ENCODE assay signal across 8 cellular contexts in genomic region chr1:220086261-220086686, GRCh38. TPM values are rescaled to one million over a fixed set of nuclear protein-coding genes. Genes with fewer than 3 reads are reported as not detected.
A peak's percentile ranks its signal among the peaks of the same experiment; 100 is the strongest.
DNase-seq lines count a peak whose midpoint lies in the region; ATAC-seq, FAIRE-seq and TF ChIP-seq lines count a peak whose summit lies in the region.
"Not testable (repeated sequence)": the region's sequence is repeated elsewhere in the genome, so short reads cannot be mapped to it uniquely, and the experiment has no call there.

No MANE protein-coding gene starts in this region.

- in situ Hi-C loops in GM12878 (cut with MboI) = not testable (repeated sequence)

- SMC1A ChIA-PET in GM12878 (lab: Charles Lee; ENCODE audit: uncharacterized antibody, unreplicated experiment) = interaction anchor here (0.6 to 1.7 kb wide), 5 partner anchors 17 to 1459 kb away, joined by 3 to 5 read pairs (median 4); no protein-coding TSS in a partner anchor

- TF ChIP-seq CTCF in D721Med (IDR thresholded peaks at IDR 0.05; ENCODE audit: insufficient read depth, missing control alignments) (peak; percentile 13), GM12878 (IDR thresholded peaks at IDR 0.05 in 2 of 3, conservative IDR thresholded peaks at IDR 0.05 in 1 of 3; ENCODE audit: control insufficient read depth in 2 of 3, extremely low read depth in 1 of 3, insufficient read depth in 1 of 3, low read depth in 3 of 3, low read length in 3 of 3) (peak; percentile 49 to 66 (median 56)), neural progenitor cell (IDR thresholded peaks at IDR 0.05) (peak; percentile 50)

- not testable (repeated sequence) for H3K36me3 Mint-ChIP-seq in neural progenitor cell

- H3F3A ChIP-seq in neural progenitor cell (ENCODE audit: low read depth) = not testable (repeated sequence)

- not testable (repeated sequence) for H3K4me1 Mint-ChIP-seq in neural progenitor cell

- peak; percentile 41; the same call in 1 of the 2 replicates for TF ChIP-seq RAD21 in GM12878 (IDR thresholded peaks at IDR 0.05; ENCODE audit: insufficient read depth, low read depth, low read length)

- not testable (repeated sequence) for H3K4me1 ChIP-seq in GM12878 (ENCODE audit: control insufficient read depth, insufficient read depth, low read length); neural progenitor cell

- H3K9me3 ChIP-seq in GM12878 (replicated peaks; ENCODE audit: control insufficient read depth, insufficient read depth, low read length); neural progenitor cell (ENCODE audit: low read depth): not testable (repeated sequence)

- H3K4me2 ChIP-seq in GM12878 (ENCODE audit: control insufficient read depth, insufficient read depth) = peak overlapping the region; percentile 65
- not testable (repeated sequence) for H3K4me2 ChIP-seq in neural progenitor cell

- not testable (repeated sequence) for BruUV-seq in GM12878 (replicated peaks; lab: Mats Ljungman, UMichigan)

- peak overlapping the region; percentile 61 for H2AFZ ChIP-seq in GM12878 (ENCODE audit: control insufficient read depth, low read depth, low read length)
- H2AFZ ChIP-seq in neural progenitor cell (replicated peaks) = not testable (repeated sequence)

- H3K4me3 Mint-ChIP-seq in neural progenitor cell = not testable (repeated sequence)

- peak overlapping the region; percentile 64 for H3K27ac ChIP-seq in GM12878 (ENCODE audit: control insufficient read depth, insufficient read depth)
- H3K27ac ChIP-seq in neural progenitor cell = not testable (repeated sequence)

- not testable (repeated sequence) for H4K20me1 ChIP-seq in GM12878 (ENCODE audit: control insufficient read depth, insufficient read depth); neural progenitor cell (ENCODE audit: low read depth)

- H3K36me3 ChIP-seq in GM12878 (ENCODE audit: control insufficient read depth in 2 of 2, insufficient read depth in 2 of 2, low read length in 1 of 2); neural progenitor cell: not testable (repeated sequence)

- not testable (repeated sequence) for DNase-seq in D721Med (ENCODE audit: insufficient read length, low spot score)
- peak; percentile 91 for DNase-seq in NAMALWA (ENCODE audit: low spot score)
- peak; percentile 43 for DNase-seq in GM12878 (ENCODE audit: low read depth, low spot score)
- DNase-seq in neural progenitor cell (ENCODE audit: low spot score) = peak; percentile 27

- peak overlapping the region; percentile 46; the same call in 1 of the 2 replicates for H3K4me3 ChIP-seq in GM12878
- not testable (repeated sequence) for H3K4me3 ChIP-seq in neural progenitor cell

- intact Hi-C loops in GM12878 (cut with micrococcal nuclease; ENCODE audit: unreplicated experiment) = loop anchor here (1.0 to 10.0 kb wide), 2 partner anchors 40 to 91 kb away; partner anchors contain the start of gene EPRS1

- H3K79me2 ChIP-seq in GM12878 (ENCODE audit: control insufficient read depth, insufficient read depth, low read length) = peaks cover 25% of the 10 kb centered on the region
- H3K79me2 ChIP-seq in neural progenitor cell (ENCODE audit: low read depth) = peaks cover 21% of the 10 kb centered on the region

- POLR2A ChIA-PET in GM12878 (lab: Charles Lee) = not testable (repeated sequence)

- H3K9me3 Mint-ChIP-seq in neural progenitor cell = not testable (repeated sequence)

- not testable (repeated sequence) for FAIRE-seq in D721Med (lab: Jason Lieb, UNC)
- FAIRE-seq in GM12878 (lab: Jason Lieb, UNC) = peak; percentile 44

- CTCF ChIA-PET in GM12878 (lab: Yijun Ruan, JAX) = interaction anchor here (0.7 to 4.7 kb wide), 10 partner anchors 13 to 96 kb away, joined by 3 to 24 read pairs (median 4); no protein-coding TSS in a partner anchor

- 1% methylated on average over 15 of the region's 15 CpGs for WGBS in GM12878 (ENCODE audit: insufficient coverage, insufficient replicate concordance, low lambda C conversion rate, missing lambda C conversion rate)

- peak overlapping the region; percentile 4; the same call in 1 of the 2 replicates for H3K9ac ChIP-seq in GM12878 (ENCODE audit: control insufficient read depth, insufficient read depth, low read length)
- not testable (repeated sequence) for H3K9ac ChIP-seq in neural progenitor cell

- TF ChIP-seq POLR2A in GM12878 (IDR thresholded peaks at IDR 0.05; ENCODE audit: low read depth, low read length) = not testable (repeated sequence)

- TF ChIP-seq EP300 in GM12878 (IDR thresholded peaks at IDR 0.05; ENCODE audit: borderline replicate concordance in 1 of 2, control insufficient read depth in 1 of 2, low read depth in 2 of 2, low read length in 2 of 2) = not testable (repeated sequence)

- RAD21 ChIA-PET in GM12878 (lab: Charles Lee; ENCODE audit: unreplicated experiment) = interaction anchor here (1.4 kb wide), 1 partner anchor 42 kb away, joined by 3 read pairs; no protein-coding TSS in a partner anchor

- H3K27ac Mint-ChIP-seq in neural progenitor cell = not testable (repeated sequence)

- ATAC-seq in GM18858 (IDR thresholded peaks at IDR 0.05; ENCODE audit: unreplicated experiment) (peak; percentile 42), GM21360 (IDR thresholded peaks at IDR 0.05; ENCODE audit: unreplicated experiment) (peak; percentile 50), HG02610 (IDR thresholded peaks at IDR 0.05; ENCODE audit: unreplicated experiment) (peak; percentile 67), HG03159 (IDR thresholded peaks at IDR 0.05; ENCODE audit: unreplicated experiment) (peak; percentile 48), GM12878 (peak; percentile 76)

- not testable (repeated sequence) for H3K27me3 Mint-ChIP-seq in neural progenitor cell (ENCODE audit: insufficient read depth, low read depth)

- not testable (repeated sequence) for H3K27me3 ChIP-seq in GM12878 (replicated peaks in 1 of 2; ENCODE audit: control insufficient read depth in 2 of 2, insufficient read depth in 2 of 2, low read length in 1 of 2); neural progenitor cell

TF ChIP-seq in GM12878, 131 proteins besides CTCF, POLR2A, EP300 and RAD21 (continues in another document):
- TF ChIP-seq NR2F1 (conservative IDR thresholded peaks at IDR 0.05) = 0 out of 2 replicates have a peak, but pooled peaks have one; percentile 29

RNA-seq across cellular contexts. Expression of gene BPNT1, which starts 3.3 kb away (rescaled TPM):
- total RNA-seq in GM12878 (2013; cell fraction: nucleolus; rRNA removed) = 40.5 and 46.5 TPM in 2 replicates
- 35.5 and 42.4 TPM in 2 replicates for total RNA-seq in GM12878 (2014; rRNA removed)
- 43.1 and 43.5 TPM in 2 replicates for total RNA-seq in GM12878 (2014; rRNA removed; fragmentation: Illumina TruSeq; extraction: Trizol)
- total RNA-seq in GM12878 (2021) = 40.6 and 41.7 TPM in 2 replicates
- polyA plus RNA-seq in GM12878 (2011; ENCODE audit: low read depth) = 32.7 TPM
- polyA plus RNA-seq in GM12878 (2011; rRNA removed) = 59.2 and 68.8 TPM in 2 replicates
- 48.3 and 54.8 TPM in 2 replicates for polyA plus RNA-seq in GM12878 (2011; cell fraction: cytosol; rRNA removed)
- 33.0 and 52.0 TPM in 2 replicates for polyA plus RNA-seq in GM12878 (2011; cell fraction: nucleus; rRNA removed)
- 32.0 and 34.3 TPM in 2 replicates for polyA plus RNA-seq in GM12878 (2012)
- polyA plus RNA-seq in GM12878 (2014; fragmentation: Illumina TruSeq; extraction: Trizol) = 62.1 and 82.8 TPM in 2 replicates
- polyA plus RNA-seq in GM12878 (2014; fragmentation: Nextera tagmentation; extraction: Ambion mirVana) = 10 to 100 TPM; 55.9 to 78.4 TPM
- 38.9 and 47.8 TPM in 2 replicates for polyA plus RNA-seq in GM12878 (2014; rRNA removed)
- polyA plus RNA-seq in GM12878 (2016; fragmentation: Nextera tagmentation; extraction: Ambion mirVana) = 10 to 100 TPM; 36.1 to 37.4 TPM
- 137 and 147 TPM in 2 replicates for polyA minus RNA-seq in GM12878 (2011; rRNA and poly(A)+ RNA removed)
- 14.0 and 17.2 TPM in 2 replicates for polyA minus RNA-seq in GM12878 (2011; cell fraction: cytosol; rRNA and poly(A)+ RNA removed)
- 15.4 and 15.8 TPM in 2 replicates for polyA minus RNA-seq in GM12878 (2011; cell fraction: nucleus; rRNA and poly(A)+ RNA removed)
- total RNA-seq in neural progenitor cell (ENCODE audit: low replicate concordance) = 18.0 and 33.1 TPM in 2 replicates

RNA-seq across cellular contexts. Expression of gene IARS2, which starts 7.7 kb away (rescaled TPM):
- total RNA-seq in GM12878 (2013; cell fraction: nucleolus; rRNA removed) = 42.5 and 44.8 TPM in 2 replicates
- 95.7 and 100 TPM in 2 replicates for total RNA-seq in GM12878 (2014; rRNA removed)
- 82.1 and 87.8 TPM in 2 replicates for total RNA-seq in GM12878 (2014; rRNA removed; fragmentation: Illumina TruSeq; extraction: Trizol)
- total RNA-seq in GM12878 (2021) = 66.9 and 67.2 TPM in 2 replicates
- polyA plus RNA-seq in GM12878 (2011; ENCODE audit: low read depth) = 35.4 TPM
- polyA plus RNA-seq in GM12878 (2011; rRNA removed) = 38.5 and 44.4 TPM in 2 replicates
- polyA plus RNA-seq in GM12878 (2011; cell fraction: cytosol; rRNA removed) = 14.8 and 20.3 TPM in 2 replicates
- 80.1 and 93.3 TPM in 2 replicates for polyA plus RNA-seq in GM12878 (2011; cell fraction: nucleus; rRNA removed)
- 37.0 and 51.3 TPM in 2 replicates for polyA plus RNA-seq in GM12878 (2012)
- 66.3 and 78.6 TPM in 2 replicates for polyA plus RNA-seq in GM12878 (2014; fragmentation: Illumina TruSeq; extraction: Trizol)
- polyA plus RNA-seq in GM12878 (2014; fragmentation: Nextera tagmentation; extraction: Ambion mirVana) = 10 to 100 TPM; 23.7 to 45.9 TPM
- polyA plus RNA-seq in GM12878 (2014; rRNA removed) = 42.0 and 45.1 TPM in 2 replicates
- polyA plus RNA-seq in GM12878 (2016; fragmentation: Nextera tagmentation; extraction: Ambion mirVana) = 10 to 100 TPM; 77.2 to 80.7 TPM
- polyA minus RNA-seq in GM12878 (2011; rRNA and poly(A)+ RNA removed) = 26.5 and 43.1 TPM in 2 replicates
- 12.0 and 14.3 TPM in 2 replicates for polyA minus RNA-seq in GM12878 (2011; cell fraction: cytosol; rRNA and poly(A)+ RNA removed)
- polyA minus RNA-seq in GM12878 (2011; cell fraction: nucleus; rRNA and poly(A)+ RNA removed) = 29.9 and 32.9 TPM in 2 replicates
- 69.4 and 100 TPM in 2 replicates for total RNA-seq in neural progenitor cell (ENCODE audit: low replicate concordance)

RNA-seq across cellular contexts. Expression of gene EPRS1, which starts 40.0 kb away (rescaled TPM):
- total RNA-seq in GM12878 (2013; cell fraction: nucleolus; rRNA removed) = 83.7 and 84.9 TPM in 2 replicates
- total RNA-seq in GM12878 (2014; rRNA removed) = 130 and 136 TPM in 2 replicates
- 154 and 175 TPM in 2 replicates for total RNA-seq in GM12878 (2014; rRNA removed; fragmentation: Illumina TruSeq; extraction: Trizol)
- total RNA-seq in GM12878 (2021) = 124 and 126 TPM in 2 replicates
- polyA plus RNA-seq in GM12878 (2011; ENCODE audit: low read depth) = 60.4 TPM
- 126 and 127 TPM in 2 replicates for polyA plus RNA-seq in GM12878 (2011; rRNA removed)
- polyA plus RNA-seq in GM12878 (2011; cell fraction: cytosol; rRNA removed) = 44.1 and 50.4 TPM in 2 replicates
- polyA plus RNA-seq in GM12878 (2011; cell fraction: nucleus; rRNA removed) = 41.4 and 45.4 TPM in 2 replicates
- polyA plus RNA-seq in GM12878 (2012) = 93.7 and 101 TPM in 2 replicates
- 123 TPM in 2 replicates for polyA plus RNA-seq in GM12878 (2014; fragmentation: Illumina TruSeq; extraction: Trizol)
- 100 to 1,000 TPM in 1 of 2 experiments, 10 to 100 TPM in 1; 94.6 to 104 TPM for polyA plus RNA-seq in GM12878 (2014; fragmentation: Nextera tagmentation; extraction: Ambion mirVana)
- polyA plus RNA-seq in GM12878 (2014; rRNA removed) = 68.2 and 69.4 TPM in 2 replicates
- 100 to 1,000 TPM; 110 to 114 TPM for polyA plus RNA-seq in GM12878 (2016; fragmentation: Nextera tagmentation; extraction: Ambion mirVana)
- polyA minus RNA-seq in GM12878 (2011; rRNA and poly(A)+ RNA removed) = 115 and 120 TPM in 2 replicates
- 52.1 and 68.5 TPM in 2 replicates for polyA minus RNA-seq in GM12878 (2011; cell fraction: cytosol; rRNA and poly(A)+ RNA removed)
- polyA minus RNA-seq in GM12878 (2011; cell fraction: nucleus; rRNA and poly(A)+ RNA removed) = 22.4 and 25.5 TPM in 2 replicates
- total RNA-seq in neural progenitor cell (ENCODE audit: low replicate concordance) = 67.1 and 92.9 TPM in 2 replicates
